ENCODE assay signal across 1 cellular context in the genomic region with DNA sequence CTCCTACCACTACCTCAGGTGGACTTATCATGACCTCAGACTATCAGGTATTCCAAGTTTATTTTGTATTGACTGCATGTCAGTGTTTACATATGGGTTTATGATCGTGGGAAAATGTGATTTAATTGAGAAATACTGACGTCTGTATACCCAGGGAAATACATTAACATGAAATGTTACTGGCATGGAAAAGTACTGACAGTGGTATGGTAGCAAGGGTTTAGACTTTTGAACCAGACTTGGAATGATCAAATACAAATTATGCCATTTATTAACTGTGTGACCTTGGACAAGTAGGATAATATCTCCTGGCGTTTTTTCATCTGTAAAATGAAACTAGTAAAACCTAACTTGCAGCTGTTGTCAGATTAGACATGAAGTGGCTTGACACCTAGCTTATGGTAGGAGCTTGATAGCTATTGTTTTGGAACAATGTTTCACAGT.
TF ChIP-seq lines count a peak whose summit lies in the region.

No MANE protein-coding gene starts in this region.

TF ChIP-seq in HepG2, 621 proteins besides CTCF, POLR2A, EP300 and RAD21 (continued from another document and continues in another):
- TF ChIP-seq, protein P1, sequence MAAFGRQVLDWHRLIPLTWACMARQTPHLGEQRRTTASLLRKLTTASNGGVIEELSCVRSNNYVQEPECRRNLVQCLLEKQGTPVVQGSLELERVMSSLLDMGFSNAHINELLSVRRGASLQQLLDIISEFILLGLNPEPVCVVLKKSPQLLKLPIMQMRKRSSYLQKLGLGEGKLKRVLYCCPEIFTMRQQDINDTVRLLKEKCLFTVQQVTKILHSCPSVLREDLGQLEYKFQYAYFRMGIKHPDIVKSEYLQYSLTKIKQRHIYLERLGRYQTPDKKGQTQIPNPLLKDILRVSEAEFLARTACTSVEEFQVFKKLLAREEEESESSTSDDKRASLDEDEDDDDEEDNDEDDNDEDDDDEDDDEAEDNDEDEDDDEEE (CRISPR knock-in tag; IDR thresholded peaks at IDR 0.05): no peak
- TF ChIP-seq ZMAT3 (CRISPR knock-in tag; conservative IDR thresholded peaks at IDR 0.05): no peak
- no peak for TF ChIP-seq ZNF501 (CRISPR knock-in tag; IDR thresholded peaks at IDR 0.05)
- TF ChIP-seq BCL6 (CRISPR knock-in tag; IDR thresholded peaks at IDR 0.05): no peak
- peak; percentile 46 for TF ChIP-seq PAXIP1 (CRISPR knock-in tag; conservative IDR thresholded peaks at IDR 0.05)
- TF ChIP-seq ZC3H4 (CRISPR knock-in tag; IDR thresholded peaks at IDR 0.05; ENCODE audit: borderline replicate concordance): no peak
- no peak for TF ChIP-seq ZNF550 (CRISPR knock-in tag; IDR thresholded peaks at IDR 0.05; ENCODE audit: borderline replicate concordance)
- TF ChIP-seq, protein P2, sequence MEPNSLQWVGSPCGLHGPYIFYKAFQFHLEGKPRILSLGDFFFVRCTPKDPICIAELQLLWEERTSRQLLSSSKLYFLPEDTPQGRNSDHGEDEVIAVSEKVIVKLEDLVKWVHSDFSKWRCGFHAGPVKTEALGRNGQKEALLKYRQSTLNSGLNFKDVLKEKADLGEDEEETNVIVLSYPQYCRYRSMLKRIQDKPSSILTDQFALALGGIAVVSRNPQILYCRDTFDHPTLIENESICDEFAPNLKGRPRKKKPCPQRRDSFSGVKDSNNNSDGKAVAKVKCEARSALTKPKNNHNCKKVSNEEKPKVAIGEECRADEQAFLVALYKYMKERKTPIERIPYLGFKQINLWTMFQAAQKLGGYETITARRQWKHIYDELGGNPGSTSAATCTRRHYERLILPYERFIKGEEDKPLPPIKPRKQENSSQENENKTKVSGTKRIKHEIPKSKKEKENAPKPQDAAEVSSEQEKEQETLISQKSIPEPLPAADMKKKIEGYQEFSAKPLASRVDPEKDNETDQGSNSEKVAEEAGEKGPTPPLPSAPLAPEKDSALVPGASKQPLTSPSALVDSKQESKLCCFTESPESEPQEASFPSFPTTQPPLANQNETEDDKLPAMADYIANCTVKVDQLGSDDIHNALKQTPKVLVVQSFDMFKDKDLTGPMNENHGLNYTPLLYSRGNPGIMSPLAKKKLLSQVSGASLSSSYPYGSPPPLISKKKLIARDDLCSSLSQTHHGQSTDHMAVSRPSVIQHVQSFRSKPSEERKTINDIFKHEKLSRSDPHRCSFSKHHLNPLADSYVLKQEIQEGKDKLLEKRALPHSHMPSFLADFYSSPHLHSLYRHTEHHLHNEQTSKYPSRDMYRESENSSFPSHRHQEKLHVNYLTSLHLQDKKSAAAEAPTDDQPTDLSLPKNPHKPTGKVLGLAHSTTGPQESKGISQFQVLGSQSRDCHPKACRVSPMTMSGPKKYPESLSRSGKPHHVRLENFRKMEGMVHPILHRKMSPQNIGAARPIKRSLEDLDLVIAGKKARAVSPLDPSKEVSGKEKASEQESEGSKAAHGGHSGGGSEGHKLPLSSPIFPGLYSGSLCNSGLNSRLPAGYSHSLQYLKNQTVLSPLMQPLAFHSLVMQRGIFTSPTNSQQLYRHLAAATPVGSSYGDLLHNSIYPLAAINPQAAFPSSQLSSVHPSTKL (CRISPR knock-in tag; IDR thresholded peaks at IDR 0.05): peak; percentile 25; the same call in 1 of the 2 replicates
- no peak for TF ChIP-seq ZNF430 (CRISPR knock-in tag; IDR thresholded peaks at IDR 0.05)
- TF ChIP-seq EED (CRISPR knock-in tag; IDR thresholded peaks at IDR 0.05): no peak
- TF ChIP-seq MAFF (IDR thresholded peaks at IDR 0.05; ENCODE audit: low read depth, low read length): no peak
- no peak for TF ChIP-seq JARID2 (CRISPR knock-in tag; IDR thresholded peaks at IDR 0.05; ENCODE audit: insufficient replicate concordance)
- no peak for TF ChIP-seq SOX5 (CRISPR knock-in tag; IDR thresholded peaks at IDR 0.05; ENCODE audit: borderline replicate concordance)
- no peak for TF ChIP-seq ZNF703 (CRISPR knock-in tag; IDR thresholded peaks at IDR 0.05; ENCODE audit: borderline replicate concordance)
- no peak for TF ChIP-seq GTF2F1 (IDR thresholded peaks at IDR 0.05; ENCODE audit: low read length)
- TF ChIP-seq ZFP1 (CRISPR knock-in tag; IDR thresholded peaks at IDR 0.05): no peak
- TF ChIP-seq HNF4A (CRISPR knock-in tag; IDR thresholded peaks at IDR 0.05): peak; percentile 34; the same call in 1 of the 2 replicates
- no peak for TF ChIP-seq NR2F2 (IDR thresholded peaks at IDR 0.05; ENCODE audit: borderline replicate concordance, low read depth)
- TF ChIP-seq ZMYM4 (CRISPR knock-in tag; IDR thresholded peaks at IDR 0.05): no peak
- TF ChIP-seq, protein P3, sequence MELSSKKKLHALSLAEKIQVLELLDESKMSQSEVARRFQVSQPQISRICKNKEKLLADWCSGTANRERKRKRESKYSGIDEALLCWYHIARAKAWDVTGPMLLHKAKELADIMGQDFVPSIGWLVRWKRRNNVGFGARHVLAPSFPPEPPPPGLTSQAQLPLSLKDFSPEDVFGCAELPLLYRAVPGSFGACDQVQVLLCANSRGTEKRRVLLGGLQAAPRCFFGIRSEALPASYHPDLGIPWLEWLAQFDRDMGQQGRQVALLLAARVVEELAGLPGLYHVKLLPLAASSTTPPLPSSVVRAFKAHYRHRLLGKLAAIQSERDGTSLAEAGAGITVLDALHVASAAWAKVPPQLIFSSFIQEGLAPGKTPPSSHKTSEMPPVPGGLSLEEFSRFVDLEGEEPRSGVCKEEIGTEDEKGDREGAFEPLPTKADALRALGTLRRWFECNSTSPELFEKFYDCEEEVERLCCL (CRISPR knock-in tag; IDR thresholded peaks at IDR 0.05; ENCODE audit: borderline replicate concordance): no peak
- TF ChIP-seq PAX8 (CRISPR knock-in tag; IDR thresholded peaks at IDR 0.05; ENCODE audit: borderline replicate concordance): no peak
- no peak for TF ChIP-seq CSRNP2 (CRISPR knock-in tag; conservative IDR thresholded peaks at IDR 0.05; ENCODE audit: low read depth)
- no peak for TF ChIP-seq ZFP36L2 (CRISPR knock-in tag; IDR thresholded peaks at IDR 0.05)
- no peak for TF ChIP-seq SAP130 (CRISPR knock-in tag; IDR thresholded peaks at IDR 0.05; ENCODE audit: low read depth)
- TF ChIP-seq ZNF558 (CRISPR knock-in tag; IDR thresholded peaks at IDR 0.05; ENCODE audit: borderline replicate concordance): no peak
- TF ChIP-seq AGO1 (IDR thresholded peaks at IDR 0.05; ENCODE audit: low read depth, low read length, poor library complexity, severe bottlenecking): no peak
- TF ChIP-seq SNAPC5 (CRISPR knock-in tag; IDR thresholded peaks at IDR 0.05; ENCODE audit: borderline replicate concordance): no peak
- TF ChIP-seq MAF1 (CRISPR knock-in tag; IDR thresholded peaks at IDR 0.05; ENCODE audit: borderline replicate concordance): no peak
- TF ChIP-seq, protein P4, sequence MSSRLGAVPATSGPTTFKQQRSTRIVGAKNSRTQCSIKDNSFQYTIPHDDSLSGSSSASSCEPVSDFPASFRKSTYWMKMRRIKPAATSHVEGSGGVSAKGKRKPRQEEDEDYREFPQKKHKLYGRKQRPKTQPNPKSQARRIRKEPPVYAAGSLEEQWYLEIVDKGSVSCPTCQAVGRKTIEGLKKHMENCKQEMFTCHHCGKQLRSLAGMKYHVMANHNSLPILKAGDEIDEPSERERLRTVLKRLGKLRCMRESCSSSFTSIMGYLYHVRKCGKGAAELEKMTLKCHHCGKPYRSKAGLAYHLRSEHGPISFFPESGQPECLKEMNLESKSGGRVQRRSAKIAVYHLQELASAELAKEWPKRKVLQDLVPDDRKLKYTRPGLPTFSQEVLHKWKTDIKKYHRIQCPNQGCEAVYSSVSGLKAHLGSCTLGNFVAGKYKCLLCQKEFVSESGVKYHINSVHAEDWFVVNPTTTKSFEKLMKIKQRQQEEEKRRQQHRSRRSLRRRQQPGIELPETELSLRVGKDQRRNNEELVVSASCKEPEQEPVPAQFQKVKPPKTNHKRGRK (CRISPR knock-in tag; IDR thresholded peaks at IDR 0.05): no peak
- TF ChIP-seq, protein P5, sequence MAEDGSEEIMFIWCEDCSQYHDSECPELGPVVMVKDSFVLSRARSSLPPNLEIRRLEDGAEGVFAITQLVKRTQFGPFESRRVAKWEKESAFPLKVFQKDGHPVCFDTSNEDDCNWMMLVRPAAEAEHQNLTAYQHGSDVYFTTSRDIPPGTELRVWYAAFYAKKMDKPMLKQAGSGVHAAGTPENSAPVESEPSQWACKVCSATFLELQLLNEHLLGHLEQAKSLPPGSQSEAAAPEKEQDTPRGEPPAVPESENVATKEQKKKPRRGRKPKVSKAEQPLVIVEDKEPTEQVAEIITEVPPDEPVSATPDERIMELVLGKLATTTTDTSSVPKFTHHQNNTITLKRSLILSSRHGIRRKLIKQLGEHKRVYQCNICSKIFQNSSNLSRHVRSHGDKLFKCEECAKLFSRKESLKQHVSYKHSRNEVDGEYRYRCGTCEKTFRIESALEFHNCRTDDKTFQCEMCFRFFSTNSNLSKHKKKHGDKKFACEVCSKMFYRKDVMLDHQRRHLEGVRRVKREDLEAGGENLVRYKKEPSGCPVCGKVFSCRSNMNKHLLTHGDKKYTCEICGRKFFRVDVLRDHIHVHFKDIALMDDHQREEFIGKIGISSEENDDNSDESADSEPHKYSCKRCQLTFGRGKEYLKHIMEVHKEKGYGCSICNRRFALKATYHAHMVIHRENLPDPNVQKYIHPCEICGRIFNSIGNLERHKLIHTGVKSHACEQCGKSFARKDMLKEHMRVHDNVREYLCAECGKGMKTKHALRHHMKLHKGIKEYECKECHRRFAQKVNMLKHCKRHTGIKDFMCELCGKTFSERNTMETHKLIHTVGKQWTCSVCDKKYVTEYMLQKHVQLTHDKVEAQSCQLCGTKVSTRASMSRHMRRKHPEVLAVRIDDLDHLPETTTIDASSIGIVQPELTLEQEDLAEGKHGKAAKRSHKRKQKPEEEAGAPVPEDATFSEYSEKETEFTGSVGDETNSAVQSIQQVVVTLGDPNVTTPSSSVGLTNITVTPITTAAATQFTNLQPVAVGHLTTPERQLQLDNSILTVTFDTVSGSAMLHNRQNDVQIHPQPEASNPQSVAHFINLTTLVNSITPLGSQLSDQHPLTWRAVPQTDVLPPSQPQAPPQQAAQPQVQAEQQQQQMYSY (CRISPR knock-in tag; IDR thresholded peaks at IDR 0.05): no peak
- no peak for TF ChIP-seq ZNF468 (CRISPR knock-in tag; IDR thresholded peaks at IDR 0.05)
- no peak for TF ChIP-seq CENPBD1 (CRISPR knock-in tag; IDR thresholded peaks at IDR 0.05; ENCODE audit: borderline replicate concordance, low read depth)
- no peak for TF ChIP-seq CSRNP1 (CRISPR knock-in tag; IDR thresholded peaks at IDR 0.05)
